Comparison of ENCODE assay signal across 38 cellular contexts in genomic region chr17:35913611-35914010, GRCh38. TPM values are rescaled to one million over a fixed set of nuclear protein-coding genes. Genes with fewer than 3 reads are reported as not detected.
"Had no signal": no experiment of that assay in that cellular context is flagged by ENCODE, and none has a peak within 500 bp of the region (broad histone marks: within the 10 kb centered on the region; RNA-seq: fewer than 3 reads in every experiment).

No MANE protein-coding gene starts in this region.

- H3K36me3 Mint-ChIP-seq: activated CD4-positive, alpha-beta memory T cell treated with anti-CD3 and anti-CD28 coated beads for 36 hours; activated naive CD4-positive, alpha-beta T cell treated with anti-CD3 and anti-CD28 coated beads, Interleukin-2, amount 50 U/mL, for 72 hours; T-cell had no signal

- H3K4me3 Mint-ChIP-seq: activated B cell treated with CpG ODN at 0.5 μM for 24 hours; activated CD4-positive, alpha-beta memory T cell treated with anti-CD3 and anti-CD28 coated beads for 36 hours; activated naive CD4-positive, alpha-beta T cell treated with anti-CD3 and anti-CD28 coated beads for 36 hours; activated T-cell treated with anti-CD3 and anti-CD28 coated beads, Interleukin-2, amount 50 U/mL, for 4 hours; activated T-helper 1 cell treated with anti-CD3 and anti-CD28 coated beads, Interleukin-12 subunit alpha, Interleukin-12 subunit beta, Interleukin-2, Interleukin-4 antibody, amounts not matched to agents 30 ng/mL and 10 ng/mL and 1 ng/mL, durations not matched to agents 14 hours and 24 hours and 36 hours; T-cell; T-helper 17 cell had no signal

- H3K9ac ChIP-seq: SK-N-SH had no signal

- H3K9me3 Mint-ChIP-seq: activated B cell treated with CpG ODN at 0.5 μM for 24 hours; activated CD4-positive, alpha-beta memory T cell treated with anti-CD3 and anti-CD28 coated beads for 36 hours; activated naive CD4-positive, alpha-beta T cell treated with anti-CD3 and anti-CD28 coated beads for 36 hours; activated naive CD4-positive, alpha-beta T cell treated with anti-CD3 and anti-CD28 coated beads, Interleukin-2, amount 50 U/mL, for 72 hours; activated T-cell treated with anti-CD3 and anti-CD28 coated beads, Interleukin-2, amount 50 U/mL, for 4 hours; T-cell had no signal

- H3K27me3 Mint-ChIP-seq: activated B cell treated with CpG ODN at 0.5 μM for 24 hours; activated CD4-positive, alpha-beta memory T cell treated with anti-CD3 and anti-CD28 coated beads for 36 hours; T-cell had no signal

- FAIRE-seq: astrocyte had no signal

- DNase-seq: activated B cell treated with CpG ODN at 0.5 μM for 24 hours; activated CD4-positive, alpha-beta memory T cell treated with anti-CD3 and anti-CD28 coated beads for 36 hours; activated CD4-positive, alpha-beta T cell treated with anti-CD3 and anti-CD28 coated beads for 4 hours; activated CD4-positive, alpha-beta T cell treated with anti-CD3 and anti-CD28 coated beads, Interleukin-2, amount 50 U/mL, for 1 hour; activated CD4-positive, CD25-positive, alpha-beta regulatory T cell treated with anti-CD3 and anti-CD28 coated beads, Interleukin-2, amount 50 U/mL, for 72 hours; activated CD8-positive, alpha-beta memory T cell treated with anti-CD3 and anti-CD28 coated beads, Interleukin-2, amount 50 U/mL, for 4 hours; activated gamma-delta T cell treated with Interleukin-2 at 50 U/mL for 16 hours; activated naive CD4-positive, alpha-beta T cell treated with anti-CD3 and anti-CD28 coated beads for 36 hours; activated T-cell treated with anti-CD3 and anti-CD28 coated beads for 4 hours; activated T-cell treated with anti-CD3 and anti-CD28 coated beads, Interleukin-2, amount 50 U/mL, for 4 hours; amygdala; body of pancreas; Kasumi-1; KG1; MG63; NCI-H1092; NCI-H1436 treated with DMSO at 0.1 percent for 48 hours; NCI-H1694 treated with DMSO at 0.1 percent for 48 hours; NCI-H2029; NCI-H345; NCI-H524 treated with DMSO at 0.1 percent for 48 hours; NK-92 treated with Interleukin-12 subunit alpha and Interleukin-12 subunit beta, amount 100 ng/mL, for 24 hours; PC-3; Peyer's patch; RPMI8226; SHP77 treated with DMSO at 0.1 percent for 48 hours; SK-N-SH; T-cell; T-helper 17 cell had no signal

- H3K36me3 ChIP-seq: breast epithelium, MG63, Peyer's patch, SJSA1 had no signal

- H3K4me1 ChIP-seq: body of pancreas, breast epithelium, Peyer's patch, SJSA1 had no signal

- ATAC-seq: activated T-cell treated with anti-CD3 and anti-CD28 coated beads, Interleukin-2, amount 50 U/mL, for 4 hours; body of pancreas; PC-3; T-cell; T-helper 17 cell had no signal

- H3K4me1 Mint-ChIP-seq: activated B cell treated with CpG ODN at 0.5 μM for 24 hours had no signal

- H3K4me2 ChIP-seq: SK-N-SH had no signal

- H3K9me3 ChIP-seq: body of pancreas, breast epithelium, MG63, Peyer's patch, SJSA1, SK-N-SH had no signal

- H3K27me3 ChIP-seq: body of pancreas, breast epithelium, MG63, Peyer's patch, SJSA1 had no signal

- H3K27ac Mint-ChIP-seq: activated B cell treated with CpG ODN at 0.5 μM for 24 hours; activated CD4-positive, alpha-beta memory T cell treated with anti-CD3 and anti-CD28 coated beads for 36 hours; activated naive CD4-positive, alpha-beta T cell treated with anti-CD3 and anti-CD28 coated beads for 36 hours; activated T-helper 1 cell treated with anti-CD3 and anti-CD28 coated beads, Interleukin-12 subunit alpha, Interleukin-12 subunit beta, Interleukin-2, Interleukin-4 antibody, amounts not matched to agents 30 ng/mL and 10 ng/mL and 1 ng/mL, durations not matched to agents 14 hours and 24 hours and 36 hours; T-cell; T-helper 17 cell had no signal

- H3K4me3 ChIP-seq: body of pancreas, breast epithelium, MG63, Peyer's patch, SJSA1 had no signal

- H3K27ac ChIP-seq: body of pancreas, breast epithelium, Peyer's patch, SJSA1, VCaP had no signal

RNA-seq across cellular contexts. Expression of gene RDM1, which starts 17.0 kb away (rescaled TPM):
- total RNA-seq: activated B cell treated with CpG ODN at 0.5 μM for 24 hours; activated T-cell treated with anti-CD3 and anti-CD28 coated beads, Interleukin-2, amount 50 U/mL, for 4 hours; astrocyte; body of pancreas; breast epithelium; cardiac septum; T-helper 17 cell had no signal
- polyA plus RNA-seq: adipose tissue had no signal

RNA-seq across cellular contexts. Expression of gene LYZL6, which starts 29.9 kb away (rescaled TPM):
- total RNA-seq: activated B cell treated with CpG ODN at 0.5 μM for 24 hours; activated CD4-positive, alpha-beta memory T cell treated with anti-CD3 and anti-CD28 coated beads for 36 hours; activated naive CD4-positive, alpha-beta T cell treated with anti-CD3 and anti-CD28 coated beads for 36 hours; activated naive CD4-positive, alpha-beta T cell treated with anti-CD3 and anti-CD28 coated beads, Interleukin-2, amount 50 U/mL, for 72 hours; activated T-cell treated with anti-CD3 and anti-CD28 coated beads, Interleukin-2, amount 50 U/mL, for 4 hours; activated T-helper 1 cell treated with anti-CD3 and anti-CD28 coated beads, Interleukin-12 subunit alpha, Interleukin-12 subunit beta, Interleukin-2, Interleukin-4 antibody, amounts not matched to agents 30 ng/mL and 10 ng/mL and 1 ng/mL, durations not matched to agents 14 hours and 24 hours and 36 hours; astrocyte; body of pancreas; breast epithelium; cardiac septum; NCI-H460; PC-3; Peyer's patch; SJSA1; T-cell; T-helper 17 cell had no signal
- polyA plus RNA-seq: adipose tissue, SK-N-SH had no signal

RNA-seq across cellular contexts. Expression of gene CCL5, which starts 33.5 kb away (rescaled TPM):
- total RNA-seq: NCI-H460, PC-3, SJSA1 had no signal

RNA-seq across cellular contexts. Expression of gene HEATR9, which starts 44.9 kb away (rescaled TPM):
- total RNA-seq: activated B cell treated with CpG ODN at 0.5 μM for 24 hours; activated naive CD4-positive, alpha-beta T cell treated with anti-CD3 and anti-CD28 coated beads for 36 hours; activated naive CD4-positive, alpha-beta T cell treated with anti-CD3 and anti-CD28 coated beads, Interleukin-2, amount 50 U/mL, for 72 hours; astrocyte; body of pancreas; cardiac septum; NCI-H460; PC-3; Peyer's patch; SJSA1 had no signal
- polyA plus RNA-seq: SK-N-SH had no signal
